8 cellular contexts compared by ENCODE assay signal in genomic region chr2:224584111-224584764, GRCh38. TPM values are rescaled to one million over a fixed set of nuclear protein-coding genes. Genes with fewer than 3 reads are reported as not detected.
DNase-seq lines count a peak whose midpoint lies in the region; ATAC-seq and TF ChIP-seq lines count a peak whose summit lies in the region.

No MANE protein-coding gene starts in this region.

- no peaks in the 10 kb centered on the region for H3K36me3 ChIP-seq in H7 (replicated peaks; ENCODE audit: control insufficient read depth, insufficient read depth, low read length)

- DNase-seq in ELF-1 (ENCODE audit: low read depth, low spot score): peak; percentile 38
- DNase-seq in H7: peak; percentile 30
- DNase-seq in NCI-H2227 treated with DMSO at 0.1 percent for 48 hours (lab: John Stamatoyannopoulos, UW): peak; percentile 32
- peak; percentile 34 for DNase-seq in activated naive CD4-positive, alpha-beta T cell treated with Interleukin-2 at 50 U/mL for 16 hours
- DNase-seq in glomerular visceral epithelial cell (ENCODE audit: extremely low spot score): peak; percentile 38
- no peak for DNase-seq in osteocyte (ENCODE audit: extremely low spot score, unreplicated experiment)

- H3K9me3 Mint-ChIP-seq in osteocyte (ENCODE audit: unreplicated experiment): no peaks in the 10 kb centered on the region

- no peaks in the 10 kb centered on the region for H3K27me3 ChIP-seq in H7 (ENCODE audit: control insufficient read depth, insufficient read depth, low read length)

- no peaks in the 10 kb centered on the region for H3K27me3 Mint-ChIP-seq in osteocyte (ENCODE audit: unreplicated experiment)

- H3K4me1 Mint-ChIP-seq in osteocyte (ENCODE audit: unreplicated experiment): peaks cover 43% of the 10 kb centered on the region

- TF ChIP-seq CTCF in osteocyte (IDR thresholded peaks at IDR 0.05): no peak

- H3K27ac Mint-ChIP-seq in osteocyte (ENCODE audit: unreplicated experiment): peak overlapping the region; percentile 94

- peak overlapping the region; percentile 91 for H3K4me3 ChIP-seq in H7 (ENCODE audit: insufficient read depth, low read depth, low read length)

- H3K4me3 Mint-ChIP-seq in osteocyte (ENCODE audit: unreplicated experiment): peak overlapping the region; percentile 95

- ATAC-seq in HG02840 (IDR thresholded peaks at IDR 0.05; ENCODE audit: low FRiP score, unreplicated experiment): no peak
- ATAC-seq in GM21723 (IDR thresholded peaks at IDR 0.05; ENCODE audit: unreplicated experiment): no peak

- H3K36me3 Mint-ChIP-seq in osteocyte (ENCODE audit: unreplicated experiment): peaks cover 2% of the 10 kb centered on the region

RNA-seq across cellular contexts. Expression of gene CUL3, which starts 0.9 kb away (rescaled TPM):
- 46.7 and 60.7 TPM in 2 replicates for total RNA-seq in H7 (2014; rRNA removed; shearing (Covaris generic))
- 72.6 and 83.6 TPM in 2 replicates for total RNA-seq in osteocyte
